9 cellular contexts compared by ENCODE assay signal in genomic region chr4:103032575-103032974, GRCh38. TPM values are rescaled to one million over a fixed set of nuclear protein-coding genes. Genes with fewer than 3 reads are reported as not detected.
DNase-seq lines count a peak whose midpoint lies in the region; ATAC-seq and TF ChIP-seq lines count a peak whose summit lies in the region.
"Had no signal": no experiment of that assay in that cellular context is flagged by ENCODE, and none has a peak within 500 bp of the region (broad histone marks: within the 10 kb centered on the region; RNA-seq: fewer than 3 reads in every experiment).

No MANE protein-coding gene starts in this region.

- DNase-seq in ACHN, result peak; percentile 43
- peak; percentile 21 for DNase-seq in SKM-1 treated with dmso at 0.1 percent for 144 hours (lab: John Stamatoyannopoulos, UW; ENCODE audit: unreplicated experiment)
- DNase-seq in left colon, result no peak
- no peak for DNase-seq in dedifferentiated amniotic fluid mesenchymal stem cell (ENCODE audit: extremely low spot score)
- DNase-seq in T1000 (lab: John Stamatoyannopoulos, UW), result no peak
- DNase-seq in middle frontal gyrus (ENCODE audit: extremely low spot score, low spot score), result no peak
- DNase-seq: stimulated activated naive B cell treated with anti-CD40 and anti-IgM and Interleukin-4, amounts not matched to agents 10 μg/mL and 1 μg/mL and 100 μg/mL, for 72 hours had no signal

- ATAC-seq in HG03342 (IDR thresholded peaks at IDR 0.05; ENCODE audit: unreplicated experiment) (peak; percentile 71), left colon (peak; percentile 88)

- TF ChIP-seq CTCF in GM12874 (IDR thresholded peaks at IDR 0.05; ENCODE audit: insufficient read depth, low read depth, low read length), result peak; percentile 63

- in situ Hi-C loops in ACHN (cut with HindIII; ENCODE audit: low pct_ligation_motif_present, low pct_unique_long_range_greater_than_20kb, low sequenced_read_pairs), result no loop called here

- intact Hi-C loops in left colon (cut with DNase I, micrococcal nuclease), result no loop called here

RNA-seq across cellular contexts. Expression of gene SLC9B1, which starts 13.1 kb away (rescaled TPM):
- total RNA-seq in left colon, result under 1 TPM; 0.39 to 0.46 TPM

RNA-seq across cellular contexts. Expression of gene SLC9B2, which starts 44.0 kb away (rescaled TPM):
- 1 to 10 TPM; 1.2 to 3.1 TPM for total RNA-seq in left colon

Comparison
In these comparisons a context has a peak if more than half of its experiments do, and no peak if none do; other contexts are left out.
1. DNase-seq: peak in ACHN (single experiment) and SKM-1 treated with dmso at 0.1 percent for 144 hours (single experiment); none in left colon (0 of 2), dedifferentiated amniotic fluid mesenchymal stem cell (single experiment), T1000 (single experiment) and middle frontal gyrus (single experiment).